Comparison of ENCODE assay signal across 1 cellular context in genomic region chr7:157411580-157411979, GRCh38.
TF ChIP-seq lines count a peak whose summit lies in the region.

No MANE protein-coding gene starts in this region.

TF ChIP-seq in K562, 482 proteins besides CTCF, POLR2A, EP300 and RAD21 (continued from another document and continues in another):
- TF ChIP-seq CTCFL (IDR thresholded peaks at IDR 0.05; ENCODE audit: borderline replicate concordance, insufficient read depth, low read depth, low read length, poor library complexity, severe bottlenecking) = peak; percentile 79
- TF ChIP-seq DEAF1 (CRISPR knock-in tag; IDR thresholded peaks at IDR 0.05) = no peak
- no peak for TF ChIP-seq ZNF121 (CRISPR knock-in tag; conservative IDR thresholded peaks at IDR 0.05)
- TF ChIP-seq CAMTA2 (CRISPR knock-in tag; conservative IDR thresholded peaks at IDR 0.05) = no peak
- no peak for TF ChIP-seq ZNF609 (CRISPR knock-in tag; IDR thresholded peaks at IDR 0.05; ENCODE audit: borderline replicate concordance)
- TF ChIP-seq ETS2 (tag; IDR thresholded peaks at IDR 0.05; ENCODE audit: borderline replicate concordance, poor library complexity, severe bottlenecking) = no peak
- TF ChIP-seq MGA (IDR thresholded peaks at IDR 0.05) = peak; percentile 66
- no peak for TF ChIP-seq HNRNPK (IDR thresholded peaks at IDR 0.05; ENCODE audit: low read depth, low read length, poor library complexity, severe bottlenecking)
- no peak for TF ChIP-seq NR2C2 (CRISPR knock-in tag; IDR thresholded peaks at IDR 0.05)
- no peak for TF ChIP-seq NR2C2 (tag; IDR thresholded peaks at IDR 0.05)
- no peak for TF ChIP-seq PCBP1 (IDR thresholded peaks at IDR 0.05; ENCODE audit: low read depth, low read length, poor library complexity, severe bottlenecking)
- TF ChIP-seq ZEB2 (IDR thresholded peaks at IDR 0.05) = no peak
- TF ChIP-seq ZNF592 (IDR thresholded peaks at IDR 0.05) = 0 out of 2 replicates have a peak, but pooled peaks have one; percentile 55
- TF ChIP-seq FIP1L1 (IDR thresholded peaks at IDR 0.05; ENCODE audit: low read depth, low read length, poor library complexity, severe bottlenecking) = no peak
- TF ChIP-seq RREB1 (CRISPR knock-in tag; IDR thresholded peaks at IDR 0.05) = no peak
